ENCODE assay signal across 14 cellular contexts in the genomic region with DNA sequence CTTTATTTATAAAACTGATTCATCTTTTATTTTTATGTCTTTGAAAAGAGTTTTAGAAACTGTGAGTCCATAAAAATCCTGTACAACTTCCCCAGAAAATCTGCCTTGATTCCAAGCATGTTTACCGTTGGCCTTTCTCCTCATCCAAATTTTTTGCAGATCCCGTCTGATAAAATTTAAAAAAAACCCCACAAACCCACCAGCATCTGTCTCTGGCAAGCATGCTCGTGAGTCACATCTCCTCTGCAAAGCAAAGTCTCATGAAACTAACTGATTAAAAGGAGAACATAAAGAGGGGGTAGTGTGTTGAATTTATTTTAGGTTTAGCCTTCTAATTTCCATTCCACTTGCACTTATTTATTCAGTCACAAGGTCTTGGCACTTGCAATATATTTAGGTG.
"Had no signal": no experiment of that assay in that cellular context is flagged by ENCODE, and none has a peak within 500 bp of the region (broad histone marks: within the 10 kb centered on the region; RNA-seq: fewer than 3 reads in every experiment).

No MANE protein-coding gene starts in this region.

- H3K9me3 ChIP-seq: breast epithelium, tibial nerve had no signal

- H3K27ac ChIP-seq: breast epithelium, tibial nerve had no signal

- H3K36me3 ChIP-seq: breast epithelium, tibial nerve had no signal

- H3K4me1 ChIP-seq: breast epithelium, tibial nerve had no signal

- DNase-seq: activated CD4-positive, alpha-beta T cell treated with anti-CD3 and anti-CD28 coated beads for 48 hours; activated CD8-positive, alpha-beta T cell treated with anti-CD3 and anti-CD28 coated beads for 36 hours; activated effector memory CD4-positive, alpha-beta T cell treated with anti-CD3 and anti-CD28 coated beads, Interleukin-2, amount 50 U/mL, for 16 hours; activated T-cell treated with anti-CD3 and anti-CD28 coated beads, Interleukin-2, amount 50 U/mL, for 48 hours; endodermal cell; erythroblast; head of caudate nucleus; mesenchymal stem cell; nucleus accumbens; stimulated activated CD4-positive, alpha-beta T cell treated with anti-CD3 and anti-CD28 coated beads, Interleukin-2, amount 100 ng/mL, for 48 hours; stimulated activated naive B cell treated with anti-CD40 and anti-IgM and Interleukin-4, amounts not matched to agents 10 μg/mL and 1 μg/mL and 100 μg/mL, for 72 hours; T-helper 17 cell had no signal

- H3K27me3 ChIP-seq: breast epithelium, tibial nerve had no signal

- H3K4me3 ChIP-seq: breast epithelium, tibial nerve had no signal
